25 cellular contexts compared by ENCODE assay signal in the genomic region with DNA sequence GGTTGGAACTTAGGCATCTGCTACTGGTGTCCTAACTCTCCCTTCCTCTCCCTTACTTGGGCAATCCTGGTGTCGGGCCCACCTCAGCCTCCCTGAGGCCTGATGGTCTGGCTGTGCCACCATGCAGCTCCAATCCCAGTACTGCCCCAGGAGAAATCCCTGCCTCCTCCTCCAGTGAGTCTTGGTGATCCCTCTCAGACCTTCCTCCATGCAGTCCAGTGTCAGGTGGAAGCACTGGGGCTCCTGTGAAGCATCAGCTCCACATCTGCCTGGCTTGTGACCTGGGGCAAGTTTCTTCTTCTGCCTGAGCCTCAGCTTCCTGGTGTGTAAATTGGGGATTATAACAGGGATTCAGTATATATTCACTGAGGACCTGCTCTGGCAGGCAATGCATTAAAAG. TPM values are rescaled to one million over a fixed set of nuclear protein-coding genes. Genes with fewer than 3 reads are reported as not detected.
DNase-seq lines count a peak whose midpoint lies in the region; ATAC-seq, FAIRE-seq and TF ChIP-seq lines count a peak whose summit lies in the region.
"Had no signal": no experiment of that assay in that cellular context is flagged by ENCODE, and none has a peak within 500 bp of the region (broad histone marks: within the 10 kb centered on the region; RNA-seq: fewer than 3 reads in every experiment).

No MANE protein-coding gene starts in this region.

- WGBS in HepG2 (ENCODE audit: low lambda C conversion rate) = 67% methylated on average over 1 of the region's 1 CpG
- no CpG with 5 or more reads among the region's 1 CpG for WGBS in right lobe of liver (ENCODE audit: insufficient coverage, low coverage, low lambda C conversion rate, missing lambda C conversion rate)

- H3K9ac ChIP-seq in HepG2 (ENCODE audit: insufficient read depth, low read depth, low read length) = no peak overlapping the region

- H2AFZ ChIP-seq in HepG2 (ENCODE audit: low read length) = no peak overlapping the region

- TF ChIP-seq POLR2A in HepG2 (IDR thresholded peaks at IDR 0.05; ENCODE audit: insufficient read depth in 1 of 2, low read depth in 2 of 2, low read length in 2 of 2) (no peak), right lobe of liver (IDR thresholded peaks at IDR 0.05) (no peak)

- H3K36me3 ChIP-seq in HepG2 (replicated peaks in 1 of 2; ENCODE audit: control insufficient read depth in 1 of 2, insufficient read depth in 2 of 2, low read length in 2 of 2) (no peaks in the 10 kb centered on the region; a peak in 1 of 5 replicates), right lobe of liver (no peaks in the 10 kb centered on the region)
- H3K36me3 ChIP-seq: colonic mucosa, pancreas had no signal

- FAIRE-seq in HepG2 (lab: Jason Lieb, UNC) = no peak
- FAIRE-seq: A549, kidney, pancreas had no signal

- no peak overlapping the region for H3K4me3 Mint-ChIP-seq in T-helper 17 cell
- peak overlapping the region in 6 of 8 donors; percentile 89 to 95 (median 92) for H3K4me3 Mint-ChIP-seq in naive B cell
- H3K4me3 Mint-ChIP-seq: activated CD4-positive, alpha-beta memory T cell treated with anti-CD3 and anti-CD28 coated beads, Interleukin-2, amount 10 ng/mL, durations not matched to agents 7 days and 5 days had no signal

- H3K4me1 Mint-ChIP-seq in T-helper 17 cell (peaks cover 13% of the 10 kb centered on the region), naive B cell (peaks cover 24 to 56% (median 44%) of the 10 kb centered on the region in 3 donors)

- H3K79me2 ChIP-seq in HepG2 (ENCODE audit: insufficient read depth, low read length) = no peaks in the 10 kb centered on the region

- peaks cover 0 to 1% (median 0%) of the 10 kb centered on the region in 7 donors for H3K9me3 Mint-ChIP-seq in naive B cell

- TF ChIP-seq RAD21 in HepG2 (CRISPR knock-in tag; IDR thresholded peaks at IDR 0.05) = no peak

- H3K27ac ChIP-seq in HepG2 (ENCODE audit: extremely low read length, insufficient read depth, low read length) = no peak overlapping the region
- H3K27ac ChIP-seq in right lobe of liver = no peak overlapping the region
- H3K27ac ChIP-seq: A549, colonic mucosa, pancreas, SK-N-MC had no signal

- no TSS peak for BruUV-seq in HepG2 (replicated peaks; lab: Mats Ljungman, UMichigan)

- H3K27me3 Mint-ChIP-seq in T-helper 17 cell = no peaks in the 10 kb centered on the region
- no peaks in the 10 kb centered on the region for H3K27me3 Mint-ChIP-seq in naive B cell
- H3K27me3 Mint-ChIP-seq: activated CD4-positive, alpha-beta memory T cell treated with anti-CD3 and anti-CD28 coated beads, Interleukin-2, amount 10 ng/mL, durations not matched to agents 7 days and 5 days had no signal

- H3K27me3 ChIP-seq in HepG2 (ENCODE audit: control insufficient read depth in 1 of 2, insufficient read depth in 2 of 2, low read length in 2 of 2) = peaks cover 0 to 12% of the 10 kb centered on the region in 2 experiments; a peak in 3 of 5 replicates
- no peaks in the 10 kb centered on the region for H3K27me3 ChIP-seq in right lobe of liver
- H3K27me3 ChIP-seq: colonic mucosa, pancreas had no signal

- DNase-seq in HepG2 (ENCODE audit: low spot score) = no peak
- DNase-seq in right lobe of liver = no peak
- DNase-seq in T-helper 17 cell = no peak
- no peak for DNase-seq in naive B cell
- no peak for DNase-seq in GM13976 (ENCODE audit: low spot score)
- DNase-seq in GM20000 (ENCODE audit: low spot score) = no peak
- no peak for DNase-seq in stimulated activated CD8-positive, alpha-beta memory T cell treated with anti-CD3 and anti-CD28 coated beads, Interleukin-4, amount 100 ng/mL, for 48 hours
- DNase-seq: activated CD4-positive, alpha-beta memory T cell treated with anti-CD3 and anti-CD28 coated beads, Interleukin-2, amount 10 ng/mL, durations not matched to agents 7 days and 5 days; activated gamma-delta T cell; activated T-cell treated with anti-CD3 and anti-CD28 coated beads for 4 hours; colonic mucosa; NCI-H1436 treated with DMSO at 0.1 percent for 48 hours; NCI-H524; pancreas; right cardiac atrium; T1000; trophoblast cell had no signal

- in situ Hi-C loops in HepG2 (cut with HindIII; ENCODE audit: extremely low pct_ligation_motif_present, low pct_unique_long_range_greater_than_20kb) = no loop called here
- in situ Hi-C loops in GM13976 (cut with MboI; ENCODE audit: low sequenced_read_pairs, unreplicated experiment) = no loop called here

- no peaks in the 10 kb centered on the region; the same call in 1 of the 2 replicates for H4K20me1 ChIP-seq in HepG2 (ENCODE audit: insufficient read depth, low read length)

- H3K4me3 ChIP-seq in HepG2 (replicated peaks in 1 of 3; ENCODE audit: insufficient read depth in 1 of 3, low read depth in 2 of 3, low read length in 3 of 3) (no peak overlapping the region; a peak in 1 of 6 replicates), right lobe of liver (no peak overlapping the region)
- H3K4me3 ChIP-seq: A549, colonic mucosa, lung, pancreas, SK-N-MC had no signal

- H3K4me2 ChIP-seq in HepG2 (ENCODE audit: low read depth, low read length) = peak overlapping the region; percentile 88
- H3K4me2 ChIP-seq: A549 had no signal

- intact Hi-C loops in HepG2 (cut with micrococcal nuclease; ENCODE audit: unreplicated experiment) = no loop called here
- intact Hi-C loops in right lobe of liver (cut with DNase I) = no loop called here

- POLR2A ChIA-PET in HepG2 (lab: Yijun Ruan, JAX) = interaction anchor here (0.9 to 3.0 kb wide), 2 partner anchors 15 to 25 kb away, joined by 4 to 41 read pairs; a partner anchor contains a TSS

- TF ChIP-seq EP300 in HepG2 (IDR thresholded peaks at IDR 0.05; ENCODE audit: low read depth in 2 of 2, low read length in 2 of 2) = no peak
- TF ChIP-seq EP300 in HepG2 (CRISPR knock-in tag; IDR thresholded peaks at IDR 0.05; ENCODE audit: borderline replicate concordance) = no peak

- H3K36me3 Mint-ChIP-seq in T-helper 17 cell (ENCODE audit: low read depth) (no peaks in the 10 kb centered on the region), naive B cell (no peaks in the 10 kb centered on the region)

- H3K4me1 ChIP-seq in HepG2 (ENCODE audit: insufficient read depth, low read length) (peaks cover 26% of the 10 kb centered on the region), right lobe of liver (peaks cover 0 to 8% (median 0%) of the 10 kb centered on the region in 4 donors)

- TF ChIP-seq CTCF in HepG2 (CRISPR knock-in tag; IDR thresholded peaks at IDR 0.05) (no peak), right lobe of liver (IDR thresholded peaks at IDR 0.05) (no peak), GM13976 (IDR thresholded peaks at IDR 0.05; ENCODE audit: borderline replicate concordance, control extremely low read depth, extremely low read depth, insufficient read depth, missing control alignments) (no peak), GM20000 (IDR thresholded peaks at IDR 0.05; ENCODE audit: extremely low read depth, missing control alignments) (no peak)

- H3K9me3 ChIP-seq in HepG2 (ENCODE audit: low read length) = no peaks in the 10 kb centered on the region
- no peaks in the 10 kb centered on the region for H3K9me3 ChIP-seq in right lobe of liver
- H3K9me3 ChIP-seq in T-helper 17 cell (ENCODE audit: control insufficient read depth, low read length, poor library complexity, severe bottlenecking) = no peaks in the 10 kb centered on the region
- H3K9me3 ChIP-seq: colonic mucosa, pancreas had no signal

- H3K27ac Mint-ChIP-seq in T-helper 17 cell (peak overlapping the region; percentile 87), naive B cell (peak overlapping the region in 1 of 6 donors; percentile 69)
- H3K27ac Mint-ChIP-seq: activated CD4-positive, alpha-beta memory T cell treated with anti-CD3 and anti-CD28 coated beads, Interleukin-2, amount 10 ng/mL, durations not matched to agents 7 days and 5 days had no signal

- CTCF ChIA-PET in HepG2 (lab: Yijun Ruan, JAX; ENCODE audit: low intra/inter-chr PET ratio, low total read pairs) = interaction anchor here (1.4 kb wide), 1 partner anchor 56 kb away, joined by 3 read pairs; no protein-coding TSS in a partner anchor

- ATAC-seq in HepG2 = no peak
- no peak for ATAC-seq in right lobe of liver
- no peak for ATAC-seq in T-helper 17 cell
- no peak for ATAC-seq in naive B cell (ENCODE audit: low read depth in 2 of 2)
- no peak for ATAC-seq in GM19395 (IDR thresholded peaks at IDR 0.05; ENCODE audit: unreplicated experiment)
- ATAC-seq: A549, pancreas, right cardiac atrium had no signal

RNA-seq across cellular contexts. Expression of a gene that starts 1.8 kb away (rescaled TPM):
- total RNA-seq in HepG2 (2016; rRNA removed; fragmentation: Illumina TruSeq; extraction: Trizol) (2.5 and 4.0 TPM in 2 replicates), right lobe of liver (1 to 10 TPM; 2.0 to 5.3 (median 3.2) TPM), T-helper 17 cell (10 to 100 TPM; 11.3 to 13.3 TPM)
- 2.7 and 2.8 TPM in 2 replicates for total RNA-seq in HepG2 (2016; cell fraction: cytosol; rRNA removed; fragmentation: Illumina TruSeq; extraction: Trizol; ENCODE audit: low read depth)
- 3.3 and 4.6 TPM in 2 replicates for total RNA-seq in HepG2 (2016; cell fraction: insoluble cytoplasmic fraction; rRNA removed; fragmentation: Illumina TruSeq; extraction: Trizol)
- 4.9 and 6.2 TPM in 2 replicates for total RNA-seq in HepG2 (2016; cell fraction: membrane; rRNA removed; fragmentation: Illumina TruSeq; extraction: Trizol)
- 2.9 and 3.8 TPM in 2 replicates for total RNA-seq in HepG2 (2016; cell fraction: nucleus; rRNA removed; fragmentation: Illumina TruSeq; extraction: Trizol)
- polyA plus RNA-seq in HepG2 (2011; rRNA removed) (2.0 and 3.1 TPM in 2 replicates), naive B cell (ENCODE audit: low read depth in 6 of 6) (1 to 10 TPM; 4.7 to 9.4 (median 5.4) TPM)
- polyA plus RNA-seq in HepG2 (2011; cell fraction: cytosol; rRNA removed) = 2.1 and 2.8 TPM in 2 replicates
- polyA plus RNA-seq in HepG2 (2011; cell fraction: nucleus; rRNA removed) = 6.4 and 6.9 TPM in 2 replicates
- polyA plus RNA-seq in HepG2 (2012) = 2.3 and 2.5 TPM in 2 replicates
- polyA plus RNA-seq in HepG2 (2016; cell fraction: cytosol; fragmentation: Illumina TruSeq; extraction: Trizol; ENCODE audit: low read depth) = 2.3 and 2.8 TPM in 2 replicates
- 2.7 and 3.9 TPM in 2 replicates for polyA plus RNA-seq in HepG2 (2016; cell fraction: insoluble cytoplasmic fraction; fragmentation: Illumina TruSeq; extraction: Trizol; ENCODE audit: low read depth)
- 4.7 and 4.9 TPM in 2 replicates for polyA plus RNA-seq in HepG2 (2016; cell fraction: membrane; fragmentation: Illumina TruSeq; extraction: Trizol; ENCODE audit: low read depth)
- 3.0 and 4.4 TPM in 2 replicates for polyA plus RNA-seq in HepG2 (2016; cell fraction: nucleus; fragmentation: Illumina TruSeq; extraction: Trizol; ENCODE audit: insufficient read depth, low read depth)
- polyA minus RNA-seq in HepG2 (2011; rRNA and poly(A)+ RNA removed; ENCODE audit: low replicate concordance) = 7.5 and 11.8 TPM in 2 replicates
- 1.6 and 2.0 TPM in 2 replicates for polyA minus RNA-seq in HepG2 (2011; cell fraction: cytosol; rRNA and poly(A)+ RNA removed)
- polyA minus RNA-seq in HepG2 (2011; cell fraction: nucleus; rRNA and poly(A)+ RNA removed) = 6.6 and 8.0 TPM in 2 replicates

RNA-seq across cellular contexts. Expression of a gene that starts 15.3 kb away (rescaled TPM):
- 48.7 and 59.8 TPM in 2 replicates for total RNA-seq in HepG2 (2016; rRNA removed; fragmentation: Illumina TruSeq; extraction: Trizol)
- 23.4 and 25.5 TPM in 2 replicates for total RNA-seq in HepG2 (2016; cell fraction: cytosol; rRNA removed; fragmentation: Illumina TruSeq; extraction: Trizol; ENCODE audit: low read depth)
- 33.2 and 57.2 TPM in 2 replicates for total RNA-seq in HepG2 (2016; cell fraction: insoluble cytoplasmic fraction; rRNA removed; fragmentation: Illumina TruSeq; extraction: Trizol)
- 37.2 and 39.3 TPM in 2 replicates for total RNA-seq in HepG2 (2016; cell fraction: membrane; rRNA removed; fragmentation: Illumina TruSeq; extraction: Trizol)
- 41.5 and 47.9 TPM in 2 replicates for total RNA-seq in HepG2 (2016; cell fraction: nucleus; rRNA removed; fragmentation: Illumina TruSeq; extraction: Trizol)
- 38.4 and 48.4 TPM in 2 replicates for polyA plus RNA-seq in HepG2 (2011; rRNA removed)
- 24.8 and 28.9 TPM in 2 replicates for polyA plus RNA-seq in HepG2 (2011; cell fraction: cytosol; rRNA removed)
- polyA plus RNA-seq in HepG2 (2011; cell fraction: nucleus; rRNA removed) = 84.7 and 84.9 TPM in 2 replicates
- polyA plus RNA-seq in HepG2 (2012) = 24.0 and 27.9 TPM in 2 replicates
- 25.5 and 28.2 TPM in 2 replicates for polyA plus RNA-seq in HepG2 (2016; cell fraction: cytosol; fragmentation: Illumina TruSeq; extraction: Trizol; ENCODE audit: low read depth)
- 38.4 and 40.3 TPM in 2 replicates for polyA plus RNA-seq in HepG2 (2016; cell fraction: insoluble cytoplasmic fraction; fragmentation: Illumina TruSeq; extraction: Trizol; ENCODE audit: low read depth)
- 26.4 and 32.4 TPM in 2 replicates for polyA plus RNA-seq in HepG2 (2016; cell fraction: membrane; fragmentation: Illumina TruSeq; extraction: Trizol; ENCODE audit: low read depth)
- polyA plus RNA-seq in HepG2 (2016; cell fraction: nucleus; fragmentation: Illumina TruSeq; extraction: Trizol; ENCODE audit: insufficient read depth, low read depth) = 77.0 and 84.6 TPM in 2 replicates
- 109 and 188 TPM in 2 replicates for polyA minus RNA-seq in HepG2 (2011; rRNA and poly(A)+ RNA removed; ENCODE audit: low replicate concordance)
- polyA minus RNA-seq in HepG2 (2011; cell fraction: cytosol; rRNA and poly(A)+ RNA removed) = 60.2 and 62.2 TPM in 2 replicates
- 41.5 and 52.0 TPM in 2 replicates for polyA minus RNA-seq in HepG2 (2011; cell fraction: nucleus; rRNA and poly(A)+ RNA removed)
- 10 to 100 TPM; 18.0 to 25.6 (median 22.0) TPM for total RNA-seq in right lobe of liver
- 10 to 100 TPM; 23.9 to 34.0 TPM for total RNA-seq in T-helper 17 cell
- 10 to 100 TPM; 22.8 to 36.1 (median 23.8) TPM for polyA plus RNA-seq in naive B cell (ENCODE audit: low read depth in 6 of 6)

RNA-seq across cellular contexts. Expression of a gene that starts 26.3 kb away (rescaled TPM):
- 176 and 220 TPM in 2 replicates for total RNA-seq in HepG2 (2016; rRNA removed; fragmentation: Illumina TruSeq; extraction: Trizol)
- total RNA-seq in HepG2 (2016; cell fraction: cytosol; rRNA removed; fragmentation: Illumina TruSeq; extraction: Trizol; ENCODE audit: low read depth) = 133 and 141 TPM in 2 replicates
- 177 and 218 TPM in 2 replicates for total RNA-seq in HepG2 (2016; cell fraction: insoluble cytoplasmic fraction; rRNA removed; fragmentation: Illumina TruSeq; extraction: Trizol)
- total RNA-seq in HepG2 (2016; cell fraction: membrane; rRNA removed; fragmentation: Illumina TruSeq; extraction: Trizol) = 207 and 224 TPM in 2 replicates
- total RNA-seq in HepG2 (2016; cell fraction: nucleus; rRNA removed; fragmentation: Illumina TruSeq; extraction: Trizol) = 59.8 and 61.7 TPM in 2 replicates
- polyA plus RNA-seq in HepG2 (2011; rRNA removed) = 59.1 and 72.9 TPM in 2 replicates
- 47.3 and 64.8 TPM in 2 replicates for polyA plus RNA-seq in HepG2 (2011; cell fraction: cytosol; rRNA removed)
- 29.2 and 31.9 TPM in 2 replicates for polyA plus RNA-seq in HepG2 (2011; cell fraction: nucleus; rRNA removed)
- polyA plus RNA-seq in HepG2 (2012) = 61.7 and 65.2 TPM in 2 replicates
- polyA plus RNA-seq in HepG2 (2016; cell fraction: cytosol; fragmentation: Illumina TruSeq; extraction: Trizol; ENCODE audit: low read depth) = 196 and 219 TPM in 2 replicates
- 200 and 221 TPM in 2 replicates for polyA plus RNA-seq in HepG2 (2016; cell fraction: insoluble cytoplasmic fraction; fragmentation: Illumina TruSeq; extraction: Trizol; ENCODE audit: low read depth)
- polyA plus RNA-seq in HepG2 (2016; cell fraction: membrane; fragmentation: Illumina TruSeq; extraction: Trizol; ENCODE audit: low read depth) = 191 and 200 TPM in 2 replicates
- polyA plus RNA-seq in HepG2 (2016; cell fraction: nucleus; fragmentation: Illumina TruSeq; extraction: Trizol; ENCODE audit: insufficient read depth, low read depth) = 108 and 120 TPM in 2 replicates
- 32.6 and 71.9 TPM in 2 replicates for polyA minus RNA-seq in HepG2 (2011; rRNA and poly(A)+ RNA removed; ENCODE audit: low replicate concordance)
- 12.0 and 13.8 TPM in 2 replicates for polyA minus RNA-seq in HepG2 (2011; cell fraction: cytosol; rRNA and poly(A)+ RNA removed)
- polyA minus RNA-seq in HepG2 (2011; cell fraction: nucleus; rRNA and poly(A)+ RNA removed) = 4.4 and 5.2 TPM in 2 replicates
- 10 to 100 TPM; 17.6 to 34.1 (median 28.6) TPM for total RNA-seq in right lobe of liver
- total RNA-seq in T-helper 17 cell = 10 to 100 TPM; 30.1 to 31.1 TPM
- polyA plus RNA-seq in naive B cell (ENCODE audit: low read depth in 6 of 6) = 10 to 100 TPM; 69.1 to 95.1 (median 75.1) TPM

RNA-seq across cellular contexts. Expression of a gene that starts 44.1 kb away (rescaled TPM):
- total RNA-seq in HepG2 (2016; rRNA removed; fragmentation: Illumina TruSeq; extraction: Trizol) (not detected in 2 replicates), right lobe of liver (not detected), T-helper 17 cell (not detected)
- not detected in 2 replicates for total RNA-seq in HepG2 (2016; cell fraction: cytosol; rRNA removed; fragmentation: Illumina TruSeq; extraction: Trizol; ENCODE audit: low read depth)
- not detected in 2 replicates for total RNA-seq in HepG2 (2016; cell fraction: insoluble cytoplasmic fraction; rRNA removed; fragmentation: Illumina TruSeq; extraction: Trizol)
- total RNA-seq in HepG2 (2016; cell fraction: membrane; rRNA removed; fragmentation: Illumina TruSeq; extraction: Trizol) = not detected in 2 replicates
- not detected in 2 replicates for total RNA-seq in HepG2 (2016; cell fraction: nucleus; rRNA removed; fragmentation: Illumina TruSeq; extraction: Trizol)
- polyA plus RNA-seq in HepG2 (2011; rRNA removed) (not detected in 2 replicates), naive B cell (ENCODE audit: low read depth in 6 of 6) (not detected)
- not detected in 2 replicates for polyA plus RNA-seq in HepG2 (2011; cell fraction: cytosol; rRNA removed)
- not detected in 2 replicates for polyA plus RNA-seq in HepG2 (2011; cell fraction: nucleus; rRNA removed)
- polyA plus RNA-seq in HepG2 (2012) = not detected in 2 replicates
- not detected in 2 replicates for polyA plus RNA-seq in HepG2 (2016; cell fraction: cytosol; fragmentation: Illumina TruSeq; extraction: Trizol; ENCODE audit: low read depth)
- polyA plus RNA-seq in HepG2 (2016; cell fraction: insoluble cytoplasmic fraction; fragmentation: Illumina TruSeq; extraction: Trizol; ENCODE audit: low read depth) = not detected in 2 replicates
- polyA plus RNA-seq in HepG2 (2016; cell fraction: membrane; fragmentation: Illumina TruSeq; extraction: Trizol; ENCODE audit: low read depth) = not detected in 2 replicates
- not detected in 2 replicates for polyA plus RNA-seq in HepG2 (2016; cell fraction: nucleus; fragmentation: Illumina TruSeq; extraction: Trizol; ENCODE audit: insufficient read depth, low read depth)
- 0.51 TPM in 1 of 2 replicates, not detected in the other for polyA minus RNA-seq in HepG2 (2011; rRNA and poly(A)+ RNA removed; ENCODE audit: low replicate concordance)
- not detected in 2 replicates for polyA minus RNA-seq in HepG2 (2011; cell fraction: cytosol; rRNA and poly(A)+ RNA removed)
- polyA minus RNA-seq in HepG2 (2011; cell fraction: nucleus; rRNA and poly(A)+ RNA removed) = not detected in 2 replicates
- total RNA-seq: G401, glomerular endothelial cell, M059J had no signal

RNA-seq across cellular contexts. Expression of a gene that starts 45.5 kb away (rescaled TPM):
- 8.1 and 14.1 TPM in 2 replicates for total RNA-seq in HepG2 (2016; rRNA removed; fragmentation: Illumina TruSeq; extraction: Trizol)
- total RNA-seq in HepG2 (2016; cell fraction: cytosol; rRNA removed; fragmentation: Illumina TruSeq; extraction: Trizol; ENCODE audit: low read depth) = 4.8 and 5.7 TPM in 2 replicates
- total RNA-seq in HepG2 (2016; cell fraction: insoluble cytoplasmic fraction; rRNA removed; fragmentation: Illumina TruSeq; extraction: Trizol) = 7.6 and 12.8 TPM in 2 replicates
- 5.7 and 6.3 TPM in 2 replicates for total RNA-seq in HepG2 (2016; cell fraction: membrane; rRNA removed; fragmentation: Illumina TruSeq; extraction: Trizol)
- total RNA-seq in HepG2 (2016; cell fraction: nucleus; rRNA removed; fragmentation: Illumina TruSeq; extraction: Trizol) = 15.1 and 16.7 TPM in 2 replicates
- polyA plus RNA-seq in HepG2 (2011; rRNA removed) = 11.7 and 12.1 TPM in 2 replicates
- 6.2 and 6.5 TPM in 2 replicates for polyA plus RNA-seq in HepG2 (2011; cell fraction: cytosol; rRNA removed)
- polyA plus RNA-seq in HepG2 (2011; cell fraction: nucleus; rRNA removed) = 45.3 and 52.0 TPM in 2 replicates
- 6.7 and 8.6 TPM in 2 replicates for polyA plus RNA-seq in HepG2 (2012)
- 0.54 and 0.81 TPM in 2 replicates for polyA plus RNA-seq in HepG2 (2016; cell fraction: cytosol; fragmentation: Illumina TruSeq; extraction: Trizol; ENCODE audit: low read depth)
- polyA plus RNA-seq in HepG2 (2016; cell fraction: insoluble cytoplasmic fraction; fragmentation: Illumina TruSeq; extraction: Trizol; ENCODE audit: low read depth) = 5.3 and 8.5 TPM in 2 replicates
- 1.8 and 2.2 TPM in 2 replicates for polyA plus RNA-seq in HepG2 (2016; cell fraction: membrane; fragmentation: Illumina TruSeq; extraction: Trizol; ENCODE audit: low read depth)
- polyA plus RNA-seq in HepG2 (2016; cell fraction: nucleus; fragmentation: Illumina TruSeq; extraction: Trizol; ENCODE audit: insufficient read depth, low read depth) = 24.8 and 29.8 TPM in 2 replicates
- 19.0 and 43.1 TPM in 2 replicates for polyA minus RNA-seq in HepG2 (2011; rRNA and poly(A)+ RNA removed; ENCODE audit: low replicate concordance)
- polyA minus RNA-seq in HepG2 (2011; cell fraction: cytosol; rRNA and poly(A)+ RNA removed) = 10.1 and 10.6 TPM in 2 replicates
- polyA minus RNA-seq in HepG2 (2011; cell fraction: nucleus; rRNA and poly(A)+ RNA removed) = 24.6 and 34.3 TPM in 2 replicates
- total RNA-seq in right lobe of liver = 10 to 100 TPM in 4 of 6 experiments, 1 to 10 TPM in 2; 6.2 to 18.1 (median 11.2) TPM
- total RNA-seq in T-helper 17 cell = 10 to 100 TPM; 15.2 to 16.4 TPM
- polyA plus RNA-seq in naive B cell (ENCODE audit: low read depth in 6 of 6) = 10 to 100 TPM in 2 of 6 donors, 1 to 10 TPM in 4; 3.2 to 13.8 (median 9.9) TPM
